ENCODE assay signal across 1 cellular context in genomic region chr16:74766729-74767128, GRCh38.
TF ChIP-seq lines count a peak whose summit lies in the region.

No MANE protein-coding gene starts in this region.

TF ChIP-seq in GM23338, 12 proteins besides CTCF, POLR2A, EP300 and RAD21:
- no peak for TF ChIP-seq ZNF331 (CRISPR knock-in tag; IDR thresholded peaks at IDR 0.05; ENCODE audit: low read depth)
- TF ChIP-seq CREB1 (CRISPR knock-in tag; IDR thresholded peaks at IDR 0.05; ENCODE audit: low read depth): no peak
- TF ChIP-seq JUNB (IDR thresholded peaks at IDR 0.05; ENCODE audit: unreplicated experiment): no peak
